In genomic region chr7:44247868-44248651, GRCh38 we compare ENCODE assay signal across 21 cellular contexts.
"Had no signal": no experiment of that assay in that cellular context is flagged by ENCODE, and none has a peak within 500 bp of the region (broad histone marks: within the 10 kb centered on the region; RNA-seq: fewer than 3 reads in every experiment).

No MANE protein-coding gene starts in this region.

- H3K4me3 ChIP-seq: dorsolateral prefrontal cortex, hepatocyte, left ventricle myocardium inferior, lower lobe of right lung, pancreas, prostate gland, right lobe of liver, suprapubic skin, thyroid gland, uterus had no signal

- H3K27ac ChIP-seq: hepatocyte, left ventricle myocardium inferior, lower lobe of right lung, pancreas, prostate gland, right lobe of liver, suprapubic skin, thyroid gland, uterus had no signal

- H3K36me3 ChIP-seq: left ventricle myocardium inferior, lower lobe of right lung, pancreas, prostate gland, right lobe of liver, suprapubic skin, thyroid gland, uterus had no signal

- H3K27me3 ChIP-seq: dorsolateral prefrontal cortex, hepatocyte, pancreas, right lobe of liver, suprapubic skin, thyroid gland, uterus had no signal

- H3K9me3 ChIP-seq: left ventricle myocardium inferior, lower lobe of right lung, pancreas, prostate gland, right lobe of liver, suprapubic skin, thyroid gland, uterus had no signal

- H3K4me2 ChIP-seq: hepatocyte had no signal

- DNase-seq: effector CD8-positive, alpha-beta T cell; foreskin melanocyte; head of caudate nucleus; kidney; left cardiac atrium; left ventricle myocardium inferior; lower lobe of right lung; natural killer cell; nucleus accumbens; pancreas; retina; right lobe of liver; stimulated activated CD4-positive, alpha-beta T cell treated with anti-CD3 and anti-CD28 coated beads, Interleukin-4, amount 100 ng/mL, for 1 hour; stimulated activated CD8-positive, alpha-beta memory T cell treated with anti-CD3 and anti-CD28 coated beads, Interleukin-4, amount 100 ng/mL, for 48 hours; stimulated activated naive CD8-positive, alpha-beta T cell treated with anti-CD3 and anti-CD28 coated beads, Interleukin-15, Interleukin-2, amounts not matched to agents 100 U/mL and 50 U/mL, for 24 hours; thyroid gland; uterus had no signal

- H3K4me1 ChIP-seq: lower lobe of right lung, pancreas, prostate gland, right lobe of liver, suprapubic skin, thyroid gland, uterus had no signal

- H2AFZ ChIP-seq: hepatocyte had no signal
